21 cellular contexts compared by ENCODE assay signal in the genomic region with DNA sequence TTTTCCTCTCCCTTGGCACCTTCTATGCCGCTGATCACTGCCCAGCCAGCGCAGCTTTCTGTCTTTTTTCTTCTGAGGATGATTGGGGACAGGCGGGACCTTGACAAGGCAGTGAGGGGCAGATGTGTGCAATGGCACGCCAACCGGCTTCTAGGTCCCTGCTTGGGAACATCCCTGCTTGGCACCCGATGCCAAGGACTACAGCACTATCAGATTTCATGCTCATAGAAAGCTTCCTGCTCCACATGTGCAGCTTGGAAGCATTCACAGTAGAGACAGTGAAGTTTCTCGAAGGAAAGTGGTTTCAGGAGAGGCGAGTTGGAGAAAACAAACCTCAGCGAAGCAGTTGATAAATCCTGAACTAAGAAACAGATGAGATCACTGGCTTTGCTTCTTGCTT.
"Had no signal": no experiment of that assay in that cellular context is flagged by ENCODE, and none has a peak within 500 bp of the region (broad histone marks: within the 10 kb centered on the region; RNA-seq: fewer than 3 reads in every experiment).

No MANE protein-coding gene starts in this region.

- H3K27ac Mint-ChIP-seq: endodermal cell; natural killer cell treated with Interleukin-12 subunit alpha and Interleukin-12 subunit beta and Interleukin-15 and Interleukin-18, amount 100 ng/mL, for 72 hours had no signal

- H3K9me3 Mint-ChIP-seq: endodermal cell; natural killer cell treated with Interleukin-12 subunit alpha and Interleukin-12 subunit beta and Interleukin-15 and Interleukin-18, amount 100 ng/mL, for 72 hours had no signal

- H3K9me3 ChIP-seq: heart left ventricle, right atrium auricular region, sigmoid colon, stomach, thoracic aorta had no signal

- H3K4me1 ChIP-seq: right atrium auricular region, sigmoid colon had no signal

- H3K36me3 Mint-ChIP-seq: natural killer cell treated with Interleukin-12 subunit alpha and Interleukin-12 subunit beta and Interleukin-15 and Interleukin-18, amount 100 ng/mL, for 72 hours had no signal

- H3K36me3 ChIP-seq: heart left ventricle, right atrium auricular region, sigmoid colon, stomach, thoracic aorta had no signal

- H3K4me3 Mint-ChIP-seq: endodermal cell; natural killer cell treated with Interleukin-12 subunit alpha and Interleukin-12 subunit beta and Interleukin-15 and Interleukin-18, amount 100 ng/mL, for 72 hours had no signal

- H3K4me3 ChIP-seq: heart left ventricle, lung, right atrium auricular region, sigmoid colon, stomach, thoracic aorta had no signal

- DNase-seq: effector CD4-positive, alpha-beta T cell; endodermal cell; erythroblast; heart left ventricle; hippocampal formation; left colon; left ventricle myocardium superior; mesenchymal stem cell; midbrain; occipital lobe; sigmoid colon; small intestine; stimulated activated CD4-positive, alpha-beta T cell treated with anti-CD3 and anti-CD28 coated beads, Interleukin-12 subunit alpha, Interleukin-12 subunit beta, amount 100 ng/mL, for 4 hours; stimulated activated naive CD4-positive, alpha-beta T cell; stomach; substantia nigra; trophoblast cell had no signal

- H3K27ac ChIP-seq: sigmoid colon, thoracic aorta had no signal

- H3K27me3 ChIP-seq: heart left ventricle, right atrium auricular region, sigmoid colon, stomach had no signal
